In genomic region chr9:42377530-42378417, GRCh38 we compare ENCODE assay signal across 1 cellular context.
TF ChIP-seq lines count a peak whose summit lies in the region.

No MANE protein-coding gene starts in this region.

TF ChIP-seq in H1, 55 proteins besides CTCF, POLR2A, EP300 and RAD21:
- TF ChIP-seq, protein P1, sequence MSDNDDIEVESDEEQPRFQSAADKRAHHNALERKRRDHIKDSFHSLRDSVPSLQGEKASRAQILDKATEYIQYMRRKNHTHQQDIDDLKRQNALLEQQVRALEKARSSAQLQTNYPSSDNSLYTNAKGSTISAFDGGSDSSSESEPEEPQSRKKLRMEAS (IDR thresholded peaks at IDR 0.05): 0 out of 2 replicates have a peak, but pooled peaks have one; percentile 19
